Comparison of ENCODE assay signal across 1 cellular context in genomic region chr13:23735329-23735728, GRCh38.
TF ChIP-seq lines count a peak whose summit lies in the region.

No MANE protein-coding gene starts in this region.

TF ChIP-seq in HepG2, 621 proteins besides CTCF, POLR2A, EP300 and RAD21 (continued from another document):
- TF ChIP-seq ZNF644 (CRISPR knock-in tag; IDR thresholded peaks at IDR 0.05; ENCODE audit: low read depth) (peak; percentile 35; the same call in 1 of the 2 replicates), ZFP1 (CRISPR knock-in tag; IDR thresholded peaks at IDR 0.05) (no peak), ZNF768 (CRISPR knock-in tag; IDR thresholded peaks at IDR 0.05) (no peak), ZSCAN9 (CRISPR knock-in tag; IDR thresholded peaks at IDR 0.05; ENCODE audit: borderline replicate concordance) (no peak), BCL3 (CRISPR knock-in tag; IDR thresholded peaks at IDR 0.05) (no peak), UBTF (CRISPR knock-in tag; IDR thresholded peaks at IDR 0.05) (no peak), STAT5B (CRISPR knock-in tag; IDR thresholded peaks at IDR 0.05) (no peak), BCL6 (CRISPR knock-in tag; IDR thresholded peaks at IDR 0.05) (0 out of 2 replicates have a peak, but pooled peaks have one; percentile 25), ZNF772 (CRISPR knock-in tag; IDR thresholded peaks at IDR 0.05) (no peak), ZFP62 (CRISPR knock-in tag; IDR thresholded peaks at IDR 0.05) (no peak), CBX1 (IDR thresholded peaks at IDR 0.05; ENCODE audit: low read depth) (no peak), FOXA3 (CRISPR knock-in tag; IDR thresholded peaks at IDR 0.05) (0 out of 2 replicates have a peak, but pooled peaks have one; percentile 9), FOSL2 (CRISPR knock-in tag; IDR thresholded peaks at IDR 0.05) (no peak), ARID5B (CRISPR knock-in tag; IDR thresholded peaks at IDR 0.05) (peak; percentile 42; the same call in 1 of the 2 replicates), JUND (CRISPR knock-in tag; IDR thresholded peaks at IDR 0.05) (no peak), THYN1 (CRISPR knock-in tag; IDR thresholded peaks at IDR 0.05; ENCODE audit: borderline replicate concordance, low read depth) (no peak), TRIM22 (IDR thresholded peaks at IDR 0.05) (no peak), ZFYVE20 (CRISPR knock-in tag; IDR thresholded peaks at IDR 0.05; ENCODE audit: borderline replicate concordance, low read depth) (no peak), ZMAT3 (CRISPR knock-in tag; conservative IDR thresholded peaks at IDR 0.05) (no peak), CBFB (CRISPR knock-in tag; IDR thresholded peaks at IDR 0.05) (0 out of 2 replicates have a peak, but pooled peaks have one; percentile 32), PAXIP1 (CRISPR knock-in tag; conservative IDR thresholded peaks at IDR 0.05) (no peak), CREM (IDR thresholded peaks at IDR 0.05) (0 out of 2 replicates have a peak, but pooled peaks have one; percentile 19), CREM (CRISPR knock-in tag; IDR thresholded peaks at IDR 0.05) (no peak), NR2F6 (IDR thresholded peaks at IDR 0.05) (peak; percentile 66; the same call in 1 of the 2 replicates), NR2F6 (CRISPR knock-in tag; IDR thresholded peaks at IDR 0.05) (no peak), MIER2 (CRISPR knock-in tag; IDR thresholded peaks at IDR 0.05) (no peak), ZNF7 (CRISPR knock-in tag; IDR thresholded peaks at IDR 0.05) (no peak)
TF ChIP-seq in HepG2: peak in this region for 13.
